ENCODE assay signal across 19 cellular contexts in genomic region chr20:18103497-18103896, GRCh38. TPM values are rescaled to one million over a fixed set of nuclear protein-coding genes. Genes with fewer than 3 reads are reported as not detected.
"Had no signal": no experiment of that assay in that cellular context is flagged by ENCODE, and none has a peak within 500 bp of the region (broad histone marks: within the 10 kb centered on the region; RNA-seq: fewer than 3 reads in every experiment).

No MANE protein-coding gene starts in this region.

- H3K27me3 ChIP-seq: foreskin keratinocyte had no signal

- ATAC-seq: foreskin keratinocyte, right cardiac atrium, WTC11 had no signal

- H3K4me3 ChIP-seq: prostate gland, smooth muscle cell had no signal

- H3K36me3 ChIP-seq: prostate gland had no signal

- H3K4me1 ChIP-seq: foreskin keratinocyte, prostate gland had no signal

- H3K9me3 ChIP-seq: prostate gland had no signal

- H3K4me2 ChIP-seq: smooth muscle cell had no signal

- DNase-seq: activated CD4-positive, alpha-beta memory T cell treated with anti-CD3 and anti-CD28 coated beads, Interleukin-2, amount 10 ng/mL, durations not matched to agents 7 days and 5 days; activated CD4-positive, alpha-beta T cell treated with anti-CD3 and anti-CD28 coated beads for 4 hours; activated effector memory CD4-positive, alpha-beta T cell treated with anti-CD3 and anti-CD28 coated beads, Interleukin-2, amount 50 U/mL, for 16 hours; activated T-cell treated with anti-CD3 and anti-CD28 coated beads, Interleukin-2, amount 50 U/mL, for 48 hours; cortex of kidney; effector CD4-positive, alpha-beta T cell; foreskin keratinocyte; glutamatergic neuron; hypothalamus; kidney glomerular epithelial cell; mesenchymal stem cell; nephron progenitor cell; right cardiac atrium; stimulated activated CD4-positive, alpha-beta T cell treated with anti-CD3 and anti-CD28 coated beads, Interleukin-4, amount 100 ng/mL, for 4 hours; stimulated activated CD8-positive, alpha-beta memory T cell treated with anti-CD3 and anti-CD28 coated beads, Interleukin-4, amount 100 ng/mL, for 48 hours; stimulated activated naive CD4-positive, alpha-beta T cell treated with Interleukin-2 at 50 U/mL for 16 hours had no signal

- H3K27ac ChIP-seq: foreskin keratinocyte, prostate gland had no signal

RNA-seq across cellular contexts. Expression of gene OVOL2, which starts 45.8 kb away (rescaled TPM):
- polyA plus RNA-seq: right cardiac atrium, smooth muscle cell had no signal
